In genomic region chr1:112955678-112956502, GRCh38 we compare ENCODE assay signal across 8 cellular contexts. TPM values are rescaled to one million over a fixed set of nuclear protein-coding genes. Genes with fewer than 3 reads are reported as not detected.
DNase-seq lines count a peak whose midpoint lies in the region; ATAC-seq and TF ChIP-seq lines count a peak whose summit lies in the region.

TSS of gene SLC16A1 (minus strand) at chr1:112956196. CDS start at chr1:112929308, 26,888 bp downstream.

- 0% methylated on average over 73 to 91 of the region's 91 CpGs for WGBS in psoas muscle, 3 donors
- WGBS in urinary bladder: under 1% methylated on average over 91 of the region's 91 CpGs

- H3K27ac ChIP-seq in left ventricle myocardium inferior (replicated peaks): peak within 1 kb of the TSS; percentile 98
- peak within 1 kb of the TSS; percentile 96 for H3K27ac ChIP-seq in psoas muscle
- peak within 1 kb of the TSS; percentile 72 for H3K27ac ChIP-seq in urinary bladder (ENCODE audit: low read depth)

- H3K27me3 ChIP-seq in left ventricle myocardium inferior (ENCODE audit: low read depth) (no peaks in the 10 kb centered on the region), psoas muscle (ENCODE audit: insufficient read depth in 3 of 3, low read length in 2 of 3) (no peaks in the 10 kb centered on the region)

- H3K9me3 ChIP-seq in left ventricle myocardium inferior (replicated peaks) (no peaks in the 10 kb centered on the region), psoas muscle (no peaks in the 10 kb centered on the region)

- intact Hi-C loops in T-helper 1 cell treated with Interleukin-12 subunit alpha and Interleukin-12 subunit beta and Interleukin-4 antibody, amounts not matched to agents 30 ng/mL and 1 ng/mL, for 36 hours (cut with micrococcal nuclease): loop anchor here (1.0 to 10.0 kb wide), 15 partner anchors 51 to 1761 kb away; partner anchors contain the start of genes BCAS2, CAPZA1, CTTNBP2NL and LRIG2
- intact Hi-C loops in left ventricle myocardium inferior (cut with micrococcal nuclease) (loop anchor here (10.0 kb wide), 1 partner anchor 89 kb away; no protein-coding TSS in a partner anchor), psoas muscle (cut with DNase I) (loop anchor here (2.0 to 10.0 kb wide), 7 partner anchors 21 to 241 kb away; partner anchors contain the start of genes LRIG2 (in 1 of the 2) and PPM1J (in 1 of the 2))

- peak within 1 kb of the TSS; percentile 89 for H3K4me3 ChIP-seq in left ventricle myocardium inferior
- peak within 1 kb of the TSS; percentile 77 for H3K4me3 ChIP-seq in psoas muscle
- peak within 1 kb of the TSS; percentile 54 for H3K4me3 ChIP-seq in urinary bladder (ENCODE audit: low read depth, low read length)

- peak; percentile 44 for TF ChIP-seq CTCF in left ventricle myocardium inferior (IDR thresholded peaks at IDR 0.05; ENCODE audit: borderline replicate concordance)
- peak; percentile 12 for TF ChIP-seq CTCF in psoas muscle (IDR thresholded peaks at IDR 0.05)

- DNase-seq in NCI-H1694 (lab: John Stamatoyannopoulos, UW) (peak; percentile 85), amniotic stem cell (lab: John Stamatoyannopoulos, UW) (peak; percentile 84), left ventricle myocardium inferior (peak; percentile 95), psoas muscle (peak; percentile 95 to 96)

- peaks cover 96% of the 10 kb centered on the region for H3K4me1 ChIP-seq in left ventricle myocardium inferior
- H3K4me1 ChIP-seq in psoas muscle: peaks cover 21% of the 10 kb centered on the region
- H3K4me1 ChIP-seq in urinary bladder (ENCODE audit: insufficient read depth): peaks cover 2% of the 10 kb centered on the region

- H3K36me3 ChIP-seq in left ventricle myocardium inferior (peaks cover 5% of the 10 kb centered on the region), psoas muscle (ENCODE audit: insufficient read depth in 1 of 2, low read depth in 1 of 2) (peaks cover 5 to 9% of the 10 kb centered on the region in 2 donors), urinary bladder (ENCODE audit: insufficient read depth) (no peaks in the 10 kb centered on the region)

- ATAC-seq in GM18499 (IDR thresholded peaks at IDR 0.05; ENCODE audit: insufficient read depth, unreplicated experiment) (peak; percentile 43), HG02938 (IDR thresholded peaks at IDR 0.05; ENCODE audit: unreplicated experiment) (peak; percentile 66), psoas muscle (peak; percentile 87 to 93 (median 90))

RNA-seq across cellular contexts. Expression of gene SLC16A1, which starts in this region (rescaled TPM):
- total RNA-seq in T-helper 1 cell treated with Interleukin-12 subunit alpha and Interleukin-12 subunit beta and Interleukin-4 antibody, amounts not matched to agents 30 ng/mL and 1 ng/mL, for 36 hours: 47.7 and 48.8 TPM in 2 replicates
- total RNA-seq in left ventricle myocardium inferior: 154 TPM
- 10 to 100 TPM; 42.3 to 78.9 (median 53.3) TPM for total RNA-seq in psoas muscle
- 10 to 100 TPM; 23.9 to 52.8 (median 30.2) TPM for polyA plus RNA-seq in psoas muscle
- total RNA-seq in urinary bladder: 67.6 TPM
- 40.2 TPM for polyA plus RNA-seq in urinary bladder

Comparison
In these comparisons a context has a peak if more than half of its experiments do, and no peak if none do; other contexts are left out.
1. Peak in every context shown above with its lines: DNase-seq, ATAC-seq, H3K4me3 ChIP-seq and H3K27ac ChIP-seq.